ENCODE assay signal across 8 cellular contexts in genomic region chr13:20230913-20231838, GRCh38. TPM values are rescaled to one million over a fixed set of nuclear protein-coding genes. Genes with fewer than 3 reads are reported as not detected.
A peak's percentile ranks its signal among the peaks of the same experiment; 100 is the strongest.
DNase-seq lines count a peak whose midpoint lies in the region; ATAC-seq, FAIRE-seq and TF ChIP-seq lines count a peak whose summit lies in the region.

No MANE protein-coding gene starts in this region.

- H3K4me1 Mint-ChIP-seq in IgD-negative memory B cell, result peaks cover 3 to 13% (median 9%) of the 10 kb centered on the region in 3 donors
- peaks cover 7% of the 10 kb centered on the region for H3K4me1 Mint-ChIP-seq in activated T-helper 1 cell treated with anti-CD3 and anti-CD28 coated beads, Interleukin-12 subunit alpha, Interleukin-12 subunit beta, Interleukin-2, Interleukin-4 antibody, amounts not matched to agents 30 ng/mL and 10 ng/mL and 1 ng/mL, durations not matched to agents 14 hours and 24 hours and 36 hours (ENCODE audit: low read depth)

- intact Hi-C loops in activated T-helper 1 cell treated with anti-CD3 and anti-CD28 coated beads, Interleukin-12 subunit alpha, Interleukin-12 subunit beta, Interleukin-2, Interleukin-4 antibody, amounts not matched to agents 30 ng/mL and 10 ng/mL and 1 ng/mL, durations not matched to agents 14 hours and 24 hours and 36 hours (cut with micrococcal nuclease), result no loop called here

- no peaks in the 10 kb centered on the region for H3K36me3 ChIP-seq in keratinocyte (ENCODE audit: control insufficient read depth in 2 of 2, extremely low read depth in 1 of 2, insufficient read depth in 2 of 2, low read length in 2 of 2)

- H3K9me3 Mint-ChIP-seq in IgD-negative memory B cell, result no peaks in the 10 kb centered on the region
- H3K9me3 Mint-ChIP-seq in activated T-helper 1 cell treated with anti-CD3 and anti-CD28 coated beads, Interleukin-12 subunit alpha, Interleukin-12 subunit beta, Interleukin-2, Interleukin-4 antibody, amounts not matched to agents 30 ng/mL and 10 ng/mL and 1 ng/mL, durations not matched to agents 14 hours and 24 hours and 36 hours, result no peaks in the 10 kb centered on the region

- DNase-seq in activated T-helper 1 cell treated with anti-CD3 and anti-CD28 coated beads, Interleukin-12 subunit alpha, Interleukin-12 subunit beta, Interleukin-2, Interleukin-4 antibody, amounts not matched to agents 30 ng/mL and 10 ng/mL and 1 ng/mL, durations not matched to agents 14 hours and 24 hours and 36 hours (ENCODE audit: low spot score), result no peak
- DNase-seq in keratinocyte (ENCODE audit: low read depth, low spot score), result no peak
- peak; percentile 34 for DNase-seq in stimulated activated CD8-positive, alpha-beta memory T cell treated with anti-CD3 and anti-CD28 coated beads, Interleukin-4, amount 100 ng/mL, for 48 hours
- no peak for DNase-seq in NCI-H510A (lab: John Stamatoyannopoulos, UW)
- no peak for DNase-seq in HuH-7 (ENCODE audit: low spot score)
- DNase-seq in DMS 273 treated with DMSO at 0.1 percent for 48 hours (lab: John Stamatoyannopoulos, UW), result no peak

- H3K4me3 ChIP-seq in keratinocyte (ENCODE audit: control insufficient read depth in 2 of 3, extremely low read depth in 1 of 3, insufficient read depth in 2 of 3, low read depth in 1 of 3, low read length in 3 of 3), result peak overlapping the region; percentile 31 to 65 (median 45)

- peak overlapping the region; percentile 8 for H2AFZ ChIP-seq in keratinocyte (ENCODE audit: control insufficient read depth, low read length)

- ATAC-seq in HG02571 (IDR thresholded peaks at IDR 0.05; ENCODE audit: unreplicated experiment), result no peak

- no peaks in the 10 kb centered on the region for H3K79me2 ChIP-seq in keratinocyte (ENCODE audit: control insufficient read depth, insufficient read depth, low read length)

- peak overlapping the region in 3 of 4 donors; percentile 55 to 87 (median 83) for H3K4me3 Mint-ChIP-seq in IgD-negative memory B cell
- peak overlapping the region; percentile 76 for H3K4me3 Mint-ChIP-seq in activated T-helper 1 cell treated with anti-CD3 and anti-CD28 coated beads, Interleukin-12 subunit alpha, Interleukin-12 subunit beta, Interleukin-2, Interleukin-4 antibody, amounts not matched to agents 30 ng/mL and 10 ng/mL and 1 ng/mL, durations not matched to agents 14 hours and 24 hours and 36 hours

- peak overlapping the region; percentile 70 for H3K4me2 ChIP-seq in keratinocyte (ENCODE audit: control insufficient read depth, extremely low read depth, insufficient read depth, low read depth, low read length)

- no peaks in the 10 kb centered on the region for H3K9me1 ChIP-seq in keratinocyte (ENCODE audit: control insufficient read depth, extremely low read depth, insufficient read depth, low read length)

- no peak for TF ChIP-seq CTCF in keratinocyte (optimal IDR thresholded peaks at IDR 0.05 in 1 of 3, IDR thresholded peaks at IDR 0.05 in 1 of 3, conservative IDR thresholded peaks at IDR 0.05 in 1 of 3; ENCODE audit: extremely low read depth in 1 of 3, insufficient read depth in 2 of 3, low read length in 3 of 3)

- H3K27me3 Mint-ChIP-seq in IgD-negative memory B cell, result peaks cover 47% of the 10 kb centered on the region
- peaks cover 49% of the 10 kb centered on the region for H3K27me3 Mint-ChIP-seq in activated T-helper 1 cell treated with anti-CD3 and anti-CD28 coated beads, Interleukin-12 subunit alpha, Interleukin-12 subunit beta, Interleukin-2, Interleukin-4 antibody, amounts not matched to agents 30 ng/mL and 10 ng/mL and 1 ng/mL, durations not matched to agents 14 hours and 24 hours and 36 hours (ENCODE audit: insufficient read depth)

- FAIRE-seq in keratinocyte (lab: Jason Lieb, UNC), result no peak

- peak overlapping the region; percentile 57 for H3K9ac ChIP-seq in keratinocyte (ENCODE audit: control insufficient read depth, extremely low read depth, insufficient read depth, low read length)

- no peak overlapping the region for H3K27ac Mint-ChIP-seq in IgD-negative memory B cell
- no peak overlapping the region for H3K27ac Mint-ChIP-seq in activated T-helper 1 cell treated with anti-CD3 and anti-CD28 coated beads, Interleukin-12 subunit alpha, Interleukin-12 subunit beta, Interleukin-2, Interleukin-4 antibody, amounts not matched to agents 30 ng/mL and 10 ng/mL and 1 ng/mL, durations not matched to agents 14 hours and 24 hours and 36 hours

- dilution Hi-C loops in keratinocyte (cut with MboI; ENCODE audit: extremely low pct_ligation_motif_present, low sequenced_read_pairs), result no loop called here

- peaks cover 6% of the 10 kb centered on the region for H3K4me1 ChIP-seq in keratinocyte (ENCODE audit: control insufficient read depth, extremely low read depth, insufficient read depth, low read length)

- no peaks in the 10 kb centered on the region for H3K36me3 Mint-ChIP-seq in IgD-negative memory B cell
- H3K36me3 Mint-ChIP-seq in activated T-helper 1 cell treated with anti-CD3 and anti-CD28 coated beads, Interleukin-12 subunit alpha, Interleukin-12 subunit beta, Interleukin-2, Interleukin-4 antibody, amounts not matched to agents 30 ng/mL and 10 ng/mL and 1 ng/mL, durations not matched to agents 14 hours and 24 hours and 36 hours (ENCODE audit: low read depth), result peaks cover 5% of the 10 kb centered on the region

- H4K20me1 ChIP-seq in keratinocyte (ENCODE audit: control insufficient read depth, extremely low read depth, insufficient read depth, low read length), result no peaks in the 10 kb centered on the region

- peaks cover 4% of the 10 kb centered on the region for H3K27me3 ChIP-seq in keratinocyte (ENCODE audit: control insufficient read depth, extremely low read depth, insufficient read depth, low read length)

- H3K9me3 ChIP-seq in keratinocyte (ENCODE audit: control insufficient read depth, low read depth, low read length), result no peaks in the 10 kb centered on the region

- no peak overlapping the region for H3K27ac ChIP-seq in keratinocyte (ENCODE audit: control insufficient read depth, insufficient read depth, low read length)

RNA-seq across cellular contexts. Expression of gene GJB6, which starts 0.9 kb away (rescaled TPM):
- polyA plus RNA-seq in IgD-negative memory B cell, result not detected
- 0.76 and 0.99 TPM in 2 replicates for total RNA-seq in activated T-helper 1 cell treated with anti-CD3 and anti-CD28 coated beads, Interleukin-12 subunit alpha, Interleukin-12 subunit beta, Interleukin-2, Interleukin-4 antibody, amounts not matched to agents 30 ng/mL and 10 ng/mL and 1 ng/mL, durations not matched to agents 14 hours and 24 hours and 36 hours
- 6.1 to 13.6 TPM (median 11.2 TPM) in 3 replicates for polyA plus RNA-seq in keratinocyte
- polyA plus RNA-seq in keratinocyte (2011; ENCODE audit: low read depth), result 68.8 TPM
- polyA plus RNA-seq in keratinocyte (2011; cell fraction: cytosol; rRNA removed), result 4.8 and 6.3 TPM in 2 replicates
- 13.8 and 16.2 TPM in 2 replicates for polyA plus RNA-seq in keratinocyte (2011; cell fraction: nucleus; rRNA removed)
- polyA plus RNA-seq in keratinocyte (2012; ENCODE audit: low replicate concordance), result 6.8 and 102 TPM in 2 replicates
- polyA minus RNA-seq in keratinocyte, result 2.7 to 9.4 TPM (median 6.4 TPM) in 3 replicates
- polyA minus RNA-seq in keratinocyte (2011; cell fraction: cytosol; rRNA and poly(A)+ RNA removed), result 1.7 TPM
- polyA minus RNA-seq in keratinocyte (2011; cell fraction: nucleus; rRNA and poly(A)+ RNA removed), result 4.7 and 9.6 TPM in 2 replicates

RNA-seq across cellular contexts. Expression of gene GJB2, which starts 38.4 kb away (rescaled TPM):
- polyA plus RNA-seq in IgD-negative memory B cell (not detected), keratinocyte (364 to 604 TPM (median 374 TPM) in 3 replicates)
- total RNA-seq in activated T-helper 1 cell treated with anti-CD3 and anti-CD28 coated beads, Interleukin-12 subunit alpha, Interleukin-12 subunit beta, Interleukin-2, Interleukin-4 antibody, amounts not matched to agents 30 ng/mL and 10 ng/mL and 1 ng/mL, durations not matched to agents 14 hours and 24 hours and 36 hours, result 2.9 TPM in 2 replicates
- polyA plus RNA-seq in keratinocyte (2011; ENCODE audit: low read depth), result 198 TPM
- 333 and 385 TPM in 2 replicates for polyA plus RNA-seq in keratinocyte (2011; cell fraction: cytosol; rRNA removed)
- 582 and 627 TPM in 2 replicates for polyA plus RNA-seq in keratinocyte (2011; cell fraction: nucleus; rRNA removed)
- polyA plus RNA-seq in keratinocyte (2012; ENCODE audit: low replicate concordance), result 265 and 800 TPM in 2 replicates
- polyA minus RNA-seq in keratinocyte, result 246 to 619 TPM (median 333 TPM) in 3 replicates
- 223 TPM for polyA minus RNA-seq in keratinocyte (2011; cell fraction: cytosol; rRNA and poly(A)+ RNA removed)
- 156 and 373 TPM in 2 replicates for polyA minus RNA-seq in keratinocyte (2011; cell fraction: nucleus; rRNA and poly(A)+ RNA removed)

Comparison
In these comparisons a context has a peak if more than half of its experiments do, and no peak if none do; other contexts are left out.
1. RNA of gene GJB2, which starts 38.4 kb away (polyA plus RNA-seq): 198 to 800 TPM in keratinocyte; not detected in IgD-negative memory B cell (single experiment); every median in the first group is over 100 times any median in the second.